Comparison of ENCODE assay signal across 1 cellular context in the genomic region with DNA sequence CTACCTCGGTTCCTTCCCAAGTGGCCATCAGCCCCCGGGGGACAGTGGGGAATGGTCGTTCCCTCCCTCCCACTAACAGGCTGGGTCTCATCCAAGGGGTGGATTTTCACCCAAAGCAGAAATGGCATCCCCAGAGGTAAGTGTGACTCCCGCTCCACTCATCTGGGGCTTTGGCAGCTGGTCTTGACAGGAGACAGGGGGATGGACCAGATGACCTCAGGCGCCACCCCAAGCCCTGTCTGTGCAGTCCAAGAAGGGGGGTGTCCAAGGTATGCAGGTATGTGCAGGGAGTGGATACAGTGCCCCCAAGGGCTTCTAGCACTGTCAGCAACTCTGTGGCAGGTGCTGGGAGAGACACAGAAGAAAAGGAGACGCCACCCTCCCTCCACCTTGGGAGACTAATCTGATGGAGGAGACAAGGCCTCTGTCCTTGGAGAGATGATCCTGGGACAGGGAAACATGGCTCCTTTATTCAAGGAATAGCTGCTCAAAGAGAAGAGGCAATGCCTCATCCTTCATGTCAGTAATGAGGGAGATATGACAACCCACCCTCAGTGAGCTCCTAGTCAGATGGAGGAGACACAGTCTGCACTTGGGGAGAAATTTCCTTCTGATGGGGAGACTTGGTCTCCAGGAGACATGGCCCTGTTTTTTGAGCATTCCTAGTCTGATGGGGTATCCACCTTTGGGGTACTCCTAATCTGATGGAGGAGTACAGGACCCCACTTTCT.
TF ChIP-seq lines count a peak whose summit lies in the region.

No MANE protein-coding gene starts in this region.

TF ChIP-seq in A549, 52 proteins besides CTCF, POLR2A, EP300 and RAD21:
- no peak for TF ChIP-seq RNF2 (IDR thresholded peaks at IDR 0.05; ENCODE audit: borderline replicate concordance, low read depth)
- peak; percentile 52 for TF ChIP-seq ZFP36 (IDR thresholded peaks at IDR 0.05; ENCODE audit: borderline replicate concordance, partially characterized antibody)
TF ChIP-seq in A549: peak in this region for 1.
